1 cellular context compared by ENCODE assay signal in genomic region chr1:94698759-94699502, GRCh38.
TF ChIP-seq lines count a peak whose summit lies in the region.

No MANE protein-coding gene starts in this region.

TF ChIP-seq in HepG2, 621 proteins besides CTCF, POLR2A, EP300 and RAD21 (continued from another document and continues in another):
- TF ChIP-seq ZXDC (CRISPR knock-in tag; IDR thresholded peaks at IDR 0.05): no peak
- TF ChIP-seq CEBPG (CRISPR knock-in tag; IDR thresholded peaks at IDR 0.05): peak; percentile 45; the same call in 1 of the 2 replicates
- TF ChIP-seq ZNF720 (CRISPR knock-in tag; IDR thresholded peaks at IDR 0.05): no peak
- no peak for TF ChIP-seq ZNF773 (CRISPR knock-in tag; IDR thresholded peaks at IDR 0.05; ENCODE audit: borderline replicate concordance)
- no peak for TF ChIP-seq MTF2 (CRISPR knock-in tag; IDR thresholded peaks at IDR 0.05; ENCODE audit: borderline replicate concordance)
- TF ChIP-seq ATRX (CRISPR knock-in tag; IDR thresholded peaks at IDR 0.05; ENCODE audit: borderline replicate concordance): no peak
- TF ChIP-seq THAP11 (CRISPR knock-in tag; IDR thresholded peaks at IDR 0.05): no peak
- no peak for TF ChIP-seq DZIP1 (CRISPR knock-in tag; IDR thresholded peaks at IDR 0.05)
- TF ChIP-seq ZNF564 (CRISPR knock-in tag; IDR thresholded peaks at IDR 0.05): no peak
- 0 out of 2 replicates have a peak, but pooled peaks have one; percentile 53 for TF ChIP-seq ZBTB43 (CRISPR knock-in tag; conservative IDR thresholded peaks at IDR 0.05)
- no peak for TF ChIP-seq KLF9 (CRISPR knock-in tag; IDR thresholded peaks at IDR 0.05; ENCODE audit: low read depth)
- TF ChIP-seq NCOA5 (CRISPR knock-in tag; IDR thresholded peaks at IDR 0.05): no peak
- TF ChIP-seq HMGXB4 (CRISPR knock-in tag; IDR thresholded peaks at IDR 0.05; ENCODE audit: borderline replicate concordance in 1 of 2, low read depth in 1 of 2): 0 out of 4 replicates have a peak, but pooled peaks of 1 of the 2 experiments have one; percentile 13
- TF ChIP-seq CHD2 (IDR thresholded peaks at IDR 0.05; ENCODE audit: low read depth, low read length): no peak
- TF ChIP-seq BCL3 (CRISPR knock-in tag; IDR thresholded peaks at IDR 0.05): no peak
- no peak for TF ChIP-seq ZUFSP (CRISPR knock-in tag; IDR thresholded peaks at IDR 0.05; ENCODE audit: borderline replicate concordance)
- TF ChIP-seq ZBTB8A (CRISPR knock-in tag; IDR thresholded peaks at IDR 0.05; ENCODE audit: borderline replicate concordance, low read depth): no peak
- no peak for TF ChIP-seq ZSCAN9 (CRISPR knock-in tag; IDR thresholded peaks at IDR 0.05; ENCODE audit: borderline replicate concordance)
- TF ChIP-seq ZBTB42 (CRISPR knock-in tag; IDR thresholded peaks at IDR 0.05): no peak
- TF ChIP-seq ZNF619 (CRISPR knock-in tag; IDR thresholded peaks at IDR 0.05): no peak
- no peak for TF ChIP-seq FOXK2 (IDR thresholded peaks at IDR 0.05)
- TF ChIP-seq NFATC3 (CRISPR knock-in tag; IDR thresholded peaks at IDR 0.05): no peak
- 0 out of 2 replicates have a peak, but pooled peaks have one; percentile 35 for TF ChIP-seq PHF21A (CRISPR knock-in tag; IDR thresholded peaks at IDR 0.05)
- TF ChIP-seq ZNF230 (CRISPR knock-in tag; IDR thresholded peaks at IDR 0.05): no peak
- no peak for TF ChIP-seq SRF (IDR thresholded peaks at IDR 0.05; ENCODE audit: low read depth, low read length)
- TF ChIP-seq NFKB2 (CRISPR knock-in tag; IDR thresholded peaks at IDR 0.05; ENCODE audit: borderline replicate concordance): no peak
- no peak for TF ChIP-seq ATF5 (CRISPR knock-in tag; IDR thresholded peaks at IDR 0.05; ENCODE audit: low read depth)
- TF ChIP-seq NFRKB (IDR thresholded peaks at IDR 0.05): no peak
- no peak for TF ChIP-seq CBX2 (IDR thresholded peaks at IDR 0.05; ENCODE audit: low read depth, low read length)
- TF ChIP-seq CBX2 (CRISPR knock-in tag; IDR thresholded peaks at IDR 0.05; ENCODE audit: low read depth): no peak
- TF ChIP-seq MYNN (CRISPR knock-in tag; IDR thresholded peaks at IDR 0.05; ENCODE audit: low read depth): no peak
- no peak for TF ChIP-seq ZNF567 (CRISPR knock-in tag; IDR thresholded peaks at IDR 0.05; ENCODE audit: borderline replicate concordance)
- no peak for TF ChIP-seq KDM1A (CRISPR knock-in tag; IDR thresholded peaks at IDR 0.05)
- TF ChIP-seq EZH2 (conservative IDR thresholded peaks at IDR 0.05; ENCODE audit: low read depth, low read length): no peak
- TF ChIP-seq TOE1 (CRISPR knock-in tag; IDR thresholded peaks at IDR 0.05): no peak
- no peak for TF ChIP-seq ETV6 (CRISPR knock-in tag; conservative IDR thresholded peaks at IDR 0.05)
- TF ChIP-seq ZNF430 (CRISPR knock-in tag; IDR thresholded peaks at IDR 0.05): no peak
- TF ChIP-seq ZBTB33 (CRISPR knock-in tag; IDR thresholded peaks at IDR 0.05): no peak
- TF ChIP-seq SIN3B (IDR thresholded peaks at IDR 0.05; ENCODE audit: low read length): no peak
- TF ChIP-seq ZBTB4 (CRISPR knock-in tag; IDR thresholded peaks at IDR 0.05; ENCODE audit: borderline replicate concordance): no peak
- no peak for TF ChIP-seq TRAFD1 (CRISPR knock-in tag; IDR thresholded peaks at IDR 0.05; ENCODE audit: borderline replicate concordance)
- no peak for TF ChIP-seq SMAD3 (CRISPR knock-in tag; IDR thresholded peaks at IDR 0.05)
- peak; percentile 78 for TF ChIP-seq HNF4A (CRISPR knock-in tag; IDR thresholded peaks at IDR 0.05)
- no peak for TF ChIP-seq ZSCAN21 (CRISPR knock-in tag; IDR thresholded peaks at IDR 0.05; ENCODE audit: borderline replicate concordance)
- no peak for TF ChIP-seq HOXD1 (CRISPR knock-in tag; IDR thresholded peaks at IDR 0.05)
- TF ChIP-seq ZNF333 (CRISPR knock-in tag; IDR thresholded peaks at IDR 0.05; ENCODE audit: borderline replicate concordance): no peak
